ENCODE assay signal across 1 cellular context in the genomic region with DNA sequence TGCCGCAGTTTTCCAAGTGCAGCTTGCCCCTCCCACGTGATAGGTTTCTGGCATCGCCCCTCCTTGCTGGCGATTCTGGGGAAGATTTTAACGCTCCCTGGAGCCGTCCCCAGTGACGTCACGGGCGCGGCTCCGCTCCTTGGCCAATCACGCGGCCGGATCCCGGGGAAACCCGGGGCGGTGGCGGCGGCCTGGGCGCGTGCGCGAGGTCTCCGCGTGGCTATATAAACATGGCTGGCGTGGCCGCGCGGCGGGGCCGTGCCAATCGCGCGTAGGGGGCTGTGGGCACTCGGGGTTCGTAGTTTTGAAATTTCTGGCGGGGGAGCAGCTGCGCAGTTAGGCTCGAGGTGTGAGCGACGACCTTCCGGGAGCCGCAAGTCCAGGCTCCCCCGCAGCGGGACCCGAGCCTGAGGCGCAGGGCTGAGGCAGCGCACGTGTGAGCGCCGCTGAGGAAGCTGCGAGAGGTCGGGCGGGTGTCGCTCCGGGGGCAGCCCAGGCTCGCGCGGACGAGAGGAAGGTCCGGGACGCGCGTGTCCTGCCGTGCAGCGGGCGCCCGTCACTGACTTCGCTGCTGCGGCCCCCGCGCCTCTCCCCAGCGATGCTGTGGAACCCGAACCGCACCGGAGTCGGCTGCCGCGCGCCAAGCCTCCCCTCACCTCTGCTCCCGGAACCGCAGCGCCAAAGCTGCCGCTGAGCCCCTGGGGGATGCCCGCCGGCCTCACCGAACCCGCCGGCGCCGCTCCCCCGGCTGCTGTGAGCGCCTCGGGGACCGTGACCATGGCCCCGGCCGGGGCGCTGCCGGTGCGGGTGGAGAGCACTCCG.
A peak's percentile ranks its signal among the peaks of the same experiment; 100 is the strongest.
TF ChIP-seq lines count a peak whose summit lies in the region.

A gene with protein sequence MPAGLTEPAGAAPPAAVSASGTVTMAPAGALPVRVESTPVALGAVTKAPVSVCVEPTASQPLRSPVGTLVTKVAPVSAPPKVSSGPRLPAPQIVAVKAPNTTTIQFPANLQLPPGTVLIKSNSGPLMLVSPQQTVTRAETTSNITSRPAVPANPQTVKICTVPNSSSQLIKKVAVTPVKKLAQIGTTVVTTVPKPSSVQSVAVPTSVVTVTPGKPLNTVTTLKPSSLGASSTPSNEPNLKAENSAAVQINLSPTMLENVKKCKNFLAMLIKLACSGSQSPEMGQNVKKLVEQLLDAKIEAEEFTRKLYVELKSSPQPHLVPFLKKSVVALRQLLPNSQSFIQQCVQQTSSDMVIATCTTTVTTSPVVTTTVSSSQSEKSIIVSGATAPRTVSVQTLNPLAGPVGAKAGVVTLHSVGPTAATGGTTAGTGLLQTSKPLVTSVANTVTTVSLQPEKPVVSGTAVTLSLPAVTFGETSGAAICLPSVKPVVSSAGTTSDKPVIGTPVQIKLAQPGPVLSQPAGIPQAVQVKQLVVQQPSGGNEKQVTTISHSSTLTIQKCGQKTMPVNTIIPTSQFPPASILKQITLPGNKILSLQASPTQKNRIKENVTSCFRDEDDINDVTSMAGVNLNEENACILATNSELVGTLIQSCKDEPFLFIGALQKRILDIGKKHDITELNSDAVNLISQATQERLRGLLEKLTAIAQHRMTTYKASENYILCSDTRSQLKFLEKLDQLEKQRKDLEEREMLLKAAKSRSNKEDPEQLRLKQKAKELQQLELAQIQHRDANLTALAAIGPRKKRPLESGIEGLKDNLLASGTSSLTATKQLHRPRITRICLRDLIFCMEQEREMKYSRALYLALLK (plus strand): TSS at position 217 of the 822 bp plus-strand sequence. CDS start 489 bp downstream, at position 706.

TF ChIP-seq in HepG2, 621 proteins besides CTCF, POLR2A, EP300 and RAD21 (continued from another document and continues in another):
- TF ChIP-seq TMF1 (CRISPR knock-in tag; IDR thresholded peaks at IDR 0.05; ENCODE audit: low read depth) (0 out of 2 replicates have a peak, but pooled peaks have one; percentile 48), NONO (IDR thresholded peaks at IDR 0.05) (no peak), NONO (CRISPR knock-in tag; conservative IDR thresholded peaks at IDR 0.05) (no peak), HOXD1 (CRISPR knock-in tag; IDR thresholded peaks at IDR 0.05) (no peak), HOXA3 (CRISPR knock-in tag; IDR thresholded peaks at IDR 0.05) (peak; percentile 61; the same call in 1 of the 2 replicates), ZSCAN21 (CRISPR knock-in tag; IDR thresholded peaks at IDR 0.05; ENCODE audit: borderline replicate concordance) (no peak), SRSF1 (optimal IDR thresholded peaks at IDR 0.05; ENCODE audit: low read depth, low read length) (no peak), MYC (CRISPR knock-in tag; IDR thresholded peaks at IDR 0.05; ENCODE audit: borderline replicate concordance) (peak; percentile 84; the same call in 1 of the 2 replicates), GATAD1 (CRISPR knock-in tag; IDR thresholded peaks at IDR 0.05) (0 out of 2 replicates have a peak, but pooled peaks have one; percentile 36), WIZ (CRISPR knock-in tag; IDR thresholded peaks at IDR 0.05) (no peak), ZNF839 (CRISPR knock-in tag; IDR thresholded peaks at IDR 0.05; ENCODE audit: borderline replicate concordance) (no peak), SATB2 (CRISPR knock-in tag; IDR thresholded peaks at IDR 0.05) (no peak), ZBTB38 (CRISPR knock-in tag; IDR thresholded peaks at IDR 0.05) (peak; percentile 45; the same call in 1 of the 2 replicates), MED13 (CRISPR knock-in tag; IDR thresholded peaks at IDR 0.05) (no peak), DMAP1 (CRISPR knock-in tag; IDR thresholded peaks at IDR 0.05) (peak; percentile 42), SMAD1 (CRISPR knock-in tag; IDR thresholded peaks at IDR 0.05; ENCODE audit: borderline replicate concordance, low read depth) (no peak), HOXA5 (CRISPR knock-in tag; IDR thresholded peaks at IDR 0.05) (0 out of 2 replicates have a peak, but pooled peaks have one; percentile 33), ZFP36 (IDR thresholded peaks at IDR 0.05; ENCODE audit: borderline replicate concordance, low read depth, low read length, partially characterized antibody) (no peak), ZNF598 (CRISPR knock-in tag; IDR thresholded peaks at IDR 0.05; ENCODE audit: borderline replicate concordance) (no peak), ZNF234 (CRISPR knock-in tag; conservative IDR thresholded peaks at IDR 0.05) (no peak)
- TF ChIP-seq, protein P1, sequence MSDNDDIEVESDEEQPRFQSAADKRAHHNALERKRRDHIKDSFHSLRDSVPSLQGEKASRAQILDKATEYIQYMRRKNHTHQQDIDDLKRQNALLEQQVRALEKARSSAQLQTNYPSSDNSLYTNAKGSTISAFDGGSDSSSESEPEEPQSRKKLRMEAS (IDR thresholded peaks at IDR 0.05), result peak; percentile 91
- TF ChIP-seq, protein P2, sequence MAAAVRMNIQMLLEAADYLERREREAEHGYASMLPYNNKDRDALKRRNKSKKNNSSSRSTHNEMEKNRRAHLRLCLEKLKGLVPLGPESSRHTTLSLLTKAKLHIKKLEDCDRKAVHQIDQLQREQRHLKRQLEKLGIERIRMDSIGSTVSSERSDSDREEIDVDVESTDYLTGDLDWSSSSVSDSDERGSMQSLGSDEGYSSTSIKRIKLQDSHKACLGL (CRISPR knock-in tag; IDR thresholded peaks at IDR 0.05), result peak; percentile 74; the same call in 1 of the 2 replicates
- TF ChIP-seq, protein P3, sequence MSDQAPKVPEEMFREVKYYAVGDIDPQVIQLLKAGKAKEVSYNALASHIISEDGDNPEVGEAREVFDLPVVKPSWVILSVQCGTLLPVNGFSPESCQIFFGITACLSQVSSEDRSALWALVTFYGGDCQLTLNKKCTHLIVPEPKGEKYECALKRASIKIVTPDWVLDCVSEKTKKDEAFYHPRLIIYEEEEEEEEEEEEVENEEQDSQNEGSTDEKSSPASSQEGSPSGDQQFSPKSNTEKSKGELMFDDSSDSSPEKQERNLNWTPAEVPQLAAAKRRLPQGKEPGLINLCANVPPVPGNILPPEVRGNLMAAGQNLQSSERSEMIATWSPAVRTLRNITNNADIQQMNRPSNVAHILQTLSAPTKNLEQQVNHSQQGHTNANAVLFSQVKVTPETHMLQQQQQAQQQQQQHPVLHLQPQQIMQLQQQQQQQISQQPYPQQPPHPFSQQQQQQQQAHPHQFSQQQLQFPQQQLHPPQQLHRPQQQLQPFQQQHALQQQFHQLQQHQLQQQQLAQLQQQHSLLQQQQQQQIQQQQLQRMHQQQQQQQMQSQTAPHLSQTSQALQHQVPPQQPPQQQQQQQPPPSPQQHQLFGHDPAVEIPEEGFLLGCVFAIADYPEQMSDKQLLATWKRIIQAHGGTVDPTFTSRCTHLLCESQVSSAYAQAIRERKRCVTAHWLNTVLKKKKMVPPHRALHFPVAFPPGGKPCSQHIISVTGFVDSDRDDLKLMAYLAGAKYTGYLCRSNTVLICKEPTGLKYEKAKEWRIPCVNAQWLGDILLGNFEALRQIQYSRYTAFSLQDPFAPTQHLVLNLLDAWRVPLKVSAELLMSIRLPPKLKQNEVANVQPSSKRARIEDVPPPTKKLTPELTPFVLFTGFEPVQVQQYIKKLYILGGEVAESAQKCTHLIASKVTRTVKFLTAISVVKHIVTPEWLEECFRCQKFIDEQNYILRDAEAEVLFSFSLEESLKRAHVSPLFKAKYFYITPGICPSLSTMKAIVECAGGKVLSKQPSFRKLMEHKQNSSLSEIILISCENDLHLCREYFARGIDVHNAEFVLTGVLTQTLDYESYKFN (CRISPR knock-in tag; conservative IDR thresholded peaks at IDR 0.05), result no peak
- TF ChIP-seq, protein P4, sequence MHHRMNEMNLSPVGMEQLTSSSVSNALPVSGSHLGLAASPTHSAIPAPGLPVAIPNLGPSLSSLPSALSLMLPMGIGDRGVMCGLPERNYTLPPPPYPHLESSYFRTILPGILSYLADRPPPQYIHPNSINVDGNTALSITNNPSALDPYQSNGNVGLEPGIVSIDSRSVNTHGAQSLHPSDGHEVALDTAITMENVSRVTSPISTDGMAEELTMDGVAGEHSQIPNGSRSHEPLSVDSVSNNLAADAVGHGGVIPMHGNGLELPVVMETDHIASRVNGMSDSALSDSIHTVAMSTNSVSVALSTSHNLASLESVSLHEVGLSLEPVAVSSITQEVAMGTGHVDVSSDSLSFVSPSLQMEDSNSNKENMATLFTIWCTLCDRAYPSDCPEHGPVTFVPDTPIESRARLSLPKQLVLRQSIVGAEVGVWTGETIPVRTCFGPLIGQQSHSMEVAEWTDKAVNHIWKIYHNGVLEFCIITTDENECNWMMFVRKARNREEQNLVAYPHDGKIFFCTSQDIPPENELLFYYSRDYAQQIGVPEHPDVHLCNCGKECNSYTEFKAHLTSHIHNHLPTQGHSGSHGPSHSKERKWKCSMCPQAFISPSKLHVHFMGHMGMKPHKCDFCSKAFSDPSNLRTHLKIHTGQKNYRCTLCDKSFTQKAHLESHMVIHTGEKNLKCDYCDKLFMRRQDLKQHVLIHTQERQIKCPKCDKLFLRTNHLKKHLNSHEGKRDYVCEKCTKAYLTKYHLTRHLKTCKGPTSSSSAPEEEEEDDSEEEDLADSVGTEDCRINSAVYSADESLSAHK (CRISPR knock-in tag; IDR thresholded peaks at IDR 0.05; ENCODE audit: borderline replicate concordance), result no peak
- TF ChIP-seq, protein P5, sequence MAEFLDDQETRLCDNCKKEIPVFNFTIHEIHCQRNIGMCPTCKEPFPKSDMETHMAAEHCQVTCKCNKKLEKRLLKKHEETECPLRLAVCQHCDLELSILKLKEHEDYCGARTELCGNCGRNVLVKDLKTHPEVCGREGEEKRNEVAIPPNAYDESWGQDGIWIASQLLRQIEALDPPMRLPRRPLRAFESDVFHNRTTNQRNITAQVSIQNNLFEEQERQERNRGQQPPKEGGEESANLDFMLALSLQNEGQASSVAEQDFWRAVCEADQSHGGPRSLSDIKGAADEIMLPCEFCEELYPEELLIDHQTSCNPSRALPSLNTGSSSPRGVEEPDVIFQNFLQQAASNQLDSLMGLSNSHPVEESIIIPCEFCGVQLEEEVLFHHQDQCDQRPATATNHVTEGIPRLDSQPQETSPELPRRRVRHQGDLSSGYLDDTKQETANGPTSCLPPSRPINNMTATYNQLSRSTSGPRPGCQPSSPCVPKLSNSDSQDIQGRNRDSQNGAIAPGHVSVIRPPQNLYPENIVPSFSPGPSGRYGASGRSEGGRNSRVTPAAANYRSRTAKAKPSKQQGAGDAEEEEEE (CRISPR knock-in tag; IDR thresholded peaks at IDR 0.05; ENCODE audit: borderline replicate concordance), result no peak
- TF ChIP-seq, protein P6, sequence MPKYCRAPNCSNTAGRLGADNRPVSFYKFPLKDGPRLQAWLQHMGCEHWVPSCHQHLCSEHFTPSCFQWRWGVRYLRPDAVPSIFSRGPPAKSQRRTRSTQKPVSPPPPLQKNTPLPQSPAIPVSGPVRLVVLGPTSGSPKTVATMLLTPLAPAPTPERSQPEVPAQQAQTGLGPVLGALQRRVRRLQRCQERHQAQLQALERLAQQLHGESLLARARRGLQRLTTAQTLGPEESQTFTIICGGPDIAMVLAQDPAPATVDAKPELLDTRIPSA (CRISPR knock-in tag; IDR thresholded peaks at IDR 0.05; ENCODE audit: borderline replicate concordance), result 0 out of 2 replicates have a peak, but pooled peaks have one; percentile 39
- TF ChIP-seq, protein P7, sequence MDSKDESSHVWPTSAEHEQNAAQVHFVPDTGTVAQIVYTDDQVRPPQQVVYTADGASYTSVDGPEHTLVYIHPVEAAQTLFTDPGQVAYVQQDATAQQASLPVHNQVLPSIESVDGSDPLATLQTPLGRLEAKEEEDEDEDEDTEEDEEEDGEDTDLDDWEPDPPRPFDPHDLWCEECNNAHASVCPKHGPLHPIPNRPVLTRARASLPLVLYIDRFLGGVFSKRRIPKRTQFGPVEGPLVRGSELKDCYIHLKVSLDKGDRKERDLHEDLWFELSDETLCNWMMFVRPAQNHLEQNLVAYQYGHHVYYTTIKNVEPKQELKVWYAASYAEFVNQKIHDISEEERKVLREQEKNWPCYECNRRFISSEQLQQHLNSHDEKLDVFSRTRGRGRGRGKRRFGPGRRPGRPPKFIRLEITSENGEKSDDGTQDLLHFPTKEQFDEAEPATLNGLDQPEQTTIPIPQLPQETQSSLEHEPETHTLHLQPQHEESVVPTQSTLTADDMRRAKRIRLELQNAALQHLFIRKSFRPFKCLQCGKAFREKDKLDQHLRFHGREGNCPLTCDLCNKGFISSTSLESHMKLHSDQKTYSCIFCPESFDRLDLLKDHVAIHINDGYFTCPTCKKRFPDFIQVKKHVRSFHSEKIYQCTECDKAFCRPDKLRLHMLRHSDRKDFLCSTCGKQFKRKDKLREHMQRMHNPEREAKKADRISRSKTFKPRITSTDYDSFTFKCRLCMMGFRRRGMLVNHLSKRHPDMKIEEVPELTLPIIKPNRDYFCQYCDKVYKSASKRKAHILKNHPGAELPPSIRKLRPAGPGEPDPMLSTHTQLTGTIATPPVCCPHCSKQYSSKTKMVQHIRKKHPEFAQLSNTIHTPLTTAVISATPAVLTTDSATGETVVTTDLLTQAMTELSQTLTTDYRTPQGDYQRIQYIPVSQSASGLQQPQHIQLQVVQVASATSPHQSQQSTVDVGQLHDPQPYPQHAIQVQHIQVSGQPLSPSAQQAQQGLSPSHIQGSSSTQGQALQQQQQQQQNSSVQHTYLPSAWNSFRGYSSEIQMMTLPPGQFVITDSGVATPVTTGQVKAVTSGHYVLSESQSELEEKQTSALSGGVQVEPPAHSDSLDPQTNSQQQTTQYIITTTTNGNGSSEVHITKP (CRISPR knock-in tag; IDR thresholded peaks at IDR 0.05; ENCODE audit: low read depth), result no peak
- TF ChIP-seq, protein P8, sequence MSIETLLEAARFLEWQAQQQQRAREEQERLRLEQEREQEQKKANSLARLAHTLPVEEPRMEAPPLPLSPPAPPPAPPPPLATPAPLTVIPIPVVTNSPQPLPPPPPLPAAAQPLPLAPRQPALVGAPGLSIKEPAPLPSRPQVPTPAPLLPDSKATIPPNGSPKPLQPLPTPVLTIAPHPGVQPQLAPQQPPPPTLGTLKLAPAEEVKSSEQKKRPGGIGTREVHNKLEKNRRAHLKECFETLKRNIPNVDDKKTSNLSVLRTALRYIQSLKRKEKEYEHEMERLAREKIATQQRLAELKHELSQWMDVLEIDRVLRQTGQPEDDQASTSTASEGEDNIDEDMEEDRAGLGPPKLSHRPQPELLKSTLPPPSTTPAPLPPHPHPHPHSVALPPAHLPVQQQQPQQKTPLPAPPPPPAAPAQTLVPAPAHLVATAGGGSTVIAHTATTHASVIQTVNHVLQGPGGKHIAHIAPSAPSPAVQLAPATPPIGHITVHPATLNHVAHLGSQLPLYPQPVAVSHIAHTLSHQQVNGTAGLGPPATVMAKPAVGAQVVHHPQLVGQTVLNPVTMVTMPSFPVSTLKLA (IDR thresholded peaks at IDR 0.05), result peak; percentile 66
- TF ChIP-seq, protein P9, sequence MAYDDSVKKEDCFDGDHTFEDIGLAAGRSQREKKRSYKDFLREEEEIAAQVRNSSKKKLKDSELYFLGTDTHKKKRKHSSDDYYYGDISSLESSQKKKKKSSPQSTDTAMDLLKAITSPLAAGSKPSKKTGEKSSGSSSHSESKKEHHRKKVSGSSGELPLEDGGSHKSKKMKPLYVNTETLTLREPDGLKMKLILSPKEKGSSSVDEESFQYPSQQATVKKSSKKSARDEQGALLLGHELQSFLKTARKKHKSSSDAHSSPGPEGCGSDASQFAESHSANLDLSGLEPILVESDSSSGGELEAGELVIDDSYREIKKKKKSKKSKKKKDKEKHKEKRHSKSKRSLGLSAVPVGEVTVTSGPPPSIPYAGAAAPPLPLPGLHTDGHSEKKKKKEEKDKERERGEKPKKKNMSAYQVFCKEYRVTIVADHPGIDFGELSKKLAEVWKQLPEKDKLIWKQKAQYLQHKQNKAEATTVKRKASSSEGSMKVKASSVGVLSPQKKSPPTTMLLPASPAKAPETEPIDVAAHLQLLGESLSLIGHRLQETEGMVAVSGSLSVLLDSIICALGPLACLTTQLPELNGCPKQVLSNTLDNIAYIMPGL (CRISPR knock-in tag; IDR thresholded peaks at IDR 0.05; ENCODE audit: borderline replicate concordance in 1 of 2, low read depth in 1 of 2), result peak; percentile 30 to 49; a peak in 2 of 4 replicates
